ENCODE assay signal across 21 cellular contexts in genomic region chr4:73872331-73873108, GRCh38. TPM values are rescaled to one million over a fixed set of nuclear protein-coding genes. Genes with fewer than 3 reads are reported as not detected.
DNase-seq lines count a peak whose midpoint lies in the region; ATAC-seq and TF ChIP-seq lines count a peak whose summit lies in the region.
"Had no signal": no experiment of that assay in that cellular context is flagged by ENCODE, and none has a peak within 500 bp of the region (broad histone marks: within the 10 kb centered on the region; RNA-seq: fewer than 3 reads in every experiment).

No MANE protein-coding gene starts in this region.

- no peak overlapping the region for H3K4me3 ChIP-seq in mucosa of descending colon
- H3K4me3 ChIP-seq: adrenal gland had no signal

- DNase-seq in CD1c-positive myeloid dendritic cell (ENCODE audit: extremely low spot score) (peak; percentile 62), NOMO-1 treated with DMSO at 0.1 percent for 48 hours (lab: John Stamatoyannopoulos, UW; ENCODE audit: unreplicated experiment) (peak; percentile 81), dermis blood vessel endothelial cell (peak; percentile 78), mucosa of descending colon (no peak)
- no peak for DNase-seq in activated T-cell treated with anti-CD3 and anti-CD28 coated beads, Interleukin-2, amount 50 U/mL, for 24 hours
- DNase-seq in stimulated activated CD4-positive, alpha-beta T cell treated with anti-CD3 and anti-CD28 coated beads, Interleukin-4, amount 100 ng/mL, for 4 hours: no peak
- DNase-seq: activated CD4-positive, alpha-beta T cell treated with anti-CD3 and anti-CD28 coated beads, Interleukin-2, amount 50 U/mL, for 48 hours; BE2C; DMS79 treated with DMSO at 0.1 percent for 48 hours; H9; Karpas-422; NCI-H2081 treated with DMSO at 0.1 percent for 48 hours; NCI-H774; SHP77 had no signal

- no peaks in the 10 kb centered on the region for H3K4me1 Mint-ChIP-seq in activated T-cell treated with anti-CD3 and anti-CD28 coated beads, Interleukin-2, amount 50 U/mL, for 24 hours (ENCODE audit: low read depth)

- no peaks in the 10 kb centered on the region for H3K4me1 ChIP-seq in mucosa of descending colon (ENCODE audit: low read depth)
- H3K4me1 ChIP-seq: BE2C had no signal

- no peaks in the 10 kb centered on the region for H3K36me3 ChIP-seq in mucosa of descending colon (ENCODE audit: low read depth)
- H3K36me3 ChIP-seq: adrenal gland, BE2C had no signal

- no peaks in the 10 kb centered on the region for H3K9me3 ChIP-seq in mucosa of descending colon
- H3K9me3 ChIP-seq: adrenal gland, BE2C had no signal

- peaks cover 30% of the 10 kb centered on the region for H3K27me3 Mint-ChIP-seq in activated T-cell treated with anti-CD3 and anti-CD28 coated beads, Interleukin-2, amount 50 U/mL, for 24 hours

- H3K27ac Mint-ChIP-seq in activated T-cell treated with anti-CD3 and anti-CD28 coated beads, Interleukin-2, amount 50 U/mL, for 24 hours: no peak overlapping the region
- H3K27ac Mint-ChIP-seq: activated T-helper 1 cell treated with anti-CD3 and anti-CD28 coated beads, Interleukin-12 subunit alpha, Interleukin-12 subunit beta, Interleukin-2, Interleukin-4 antibody, amounts not matched to agents 30 ng/mL and 10 ng/mL and 1 ng/mL, durations not matched to agents 14 hours and 24 hours and 36 hours; H9; mesothelial cell of epicardium had no signal

- no peak for TF ChIP-seq CTCF in mucosa of descending colon (IDR thresholded peaks at IDR 0.05)

- peak; percentile 7 for ATAC-seq in mucosa of descending colon
- ATAC-seq in HG02938 (IDR thresholded peaks at IDR 0.05; ENCODE audit: unreplicated experiment): no peak
- no peak for ATAC-seq in GM18858 (IDR thresholded peaks at IDR 0.05; ENCODE audit: unreplicated experiment)

- no peak overlapping the region for H3K4me3 Mint-ChIP-seq in activated T-cell treated with anti-CD3 and anti-CD28 coated beads, Interleukin-2, amount 50 U/mL, for 24 hours
- H3K4me3 Mint-ChIP-seq: activated T-helper 1 cell treated with anti-CD3 and anti-CD28 coated beads, Interleukin-12 subunit alpha, Interleukin-12 subunit beta, Interleukin-2, Interleukin-4 antibody, amounts not matched to agents 30 ng/mL and 10 ng/mL and 1 ng/mL, durations not matched to agents 14 hours and 24 hours and 36 hours; H9; mesothelial cell of epicardium had no signal

- no peaks in the 10 kb centered on the region for H3K9me3 Mint-ChIP-seq in activated T-cell treated with anti-CD3 and anti-CD28 coated beads, Interleukin-2, amount 50 U/mL, for 24 hours
- H3K9me3 Mint-ChIP-seq: activated T-helper 1 cell treated with anti-CD3 and anti-CD28 coated beads, Interleukin-12 subunit alpha, Interleukin-12 subunit beta, Interleukin-2, Interleukin-4 antibody, amounts not matched to agents 30 ng/mL and 10 ng/mL and 1 ng/mL, durations not matched to agents 14 hours and 24 hours and 36 hours; H9; mesothelial cell of epicardium had no signal

- intact Hi-C loops in mucosa of descending colon (cut with DNase I, micrococcal nuclease): no loop called here

- no peaks in the 10 kb centered on the region for H3K36me3 Mint-ChIP-seq in activated T-cell treated with anti-CD3 and anti-CD28 coated beads, Interleukin-2, amount 50 U/mL, for 24 hours (ENCODE audit: low read depth)
- H3K36me3 Mint-ChIP-seq: mesothelial cell of epicardium had no signal

RNA-seq across cellular contexts. Expression of gene CXCL1, which starts 3.3 kb away (rescaled TPM):
- 11.4 and 16.5 TPM in 2 replicates for total RNA-seq in dermis blood vessel endothelial cell
- total RNA-seq in mucosa of descending colon: 10 to 100 TPM in 1 of 3 donors, 1 to 10 TPM in 2; 3.0 to 21.7 (median 3.2) TPM
- total RNA-seq: activated T-helper 1 cell treated with anti-CD3 and anti-CD28 coated beads, Interleukin-12 subunit alpha, Interleukin-12 subunit beta, Interleukin-2, Interleukin-4 antibody, amounts not matched to agents 30 ng/mL and 10 ng/mL and 1 ng/mL, durations not matched to agents 14 hours and 24 hours and 36 hours had no signal

RNA-seq across cellular contexts. Expression of gene PF4V1, which starts 19.4 kb away (rescaled TPM):
- 0.34 TPM in 1 of 2 replicates, not detected in the other for total RNA-seq in dermis blood vessel endothelial cell
- total RNA-seq in mucosa of descending colon: not detected
- total RNA-seq: activated T-helper 1 cell treated with anti-CD3 and anti-CD28 coated beads, Interleukin-12 subunit alpha, Interleukin-12 subunit beta, Interleukin-2, Interleukin-4 antibody, amounts not matched to agents 30 ng/mL and 10 ng/mL and 1 ng/mL, durations not matched to agents 14 hours and 24 hours and 36 hours; adrenal gland; dermis microvascular lymphatic vessel endothelial cell; H9; mesothelial cell of epicardium; omental fat pad had no signal

RNA-seq across cellular contexts. Expression of gene CXCL6, which starts 36.0 kb away (rescaled TPM):
- total RNA-seq in dermis blood vessel endothelial cell: 0.37 and 0.68 TPM in 2 replicates
- under 1 TPM in 2 of 3 donors, not detected in 1; 0.19 to 0.22 TPM for total RNA-seq in mucosa of descending colon
- total RNA-seq: activated T-helper 1 cell treated with anti-CD3 and anti-CD28 coated beads, Interleukin-12 subunit alpha, Interleukin-12 subunit beta, Interleukin-2, Interleukin-4 antibody, amounts not matched to agents 30 ng/mL and 10 ng/mL and 1 ng/mL, durations not matched to agents 14 hours and 24 hours and 36 hours had no signal

Comparison
In these comparisons a context has a peak if more than half of its experiments do, and no peak if none do; other contexts are left out.
1. DNase-seq: peak in CD1c-positive myeloid dendritic cell (single experiment), NOMO-1 treated with DMSO at 0.1 percent for 48 hours (single experiment) and dermis blood vessel endothelial cell (single experiment); none in mucosa of descending colon (0 of 3), activated T-cell treated with anti-CD3 and anti-CD28 coated beads, Interleukin-2, amount 50 U/mL, for 24 hours (single experiment) and stimulated activated CD4-positive, alpha-beta T cell treated with anti-CD3 and anti-CD28 coated beads, Interleukin-4, amount 100 ng/mL, for 4 hours (0 of 2).